ENCODE assay signal across 9 cellular contexts in genomic region chr9:115008536-115008935, GRCh38.
DNase-seq lines count a peak whose midpoint lies in the region; ATAC-seq and TF ChIP-seq lines count a peak whose summit lies in the region.
"Had no signal": no experiment of that assay in that cellular context is flagged by ENCODE, and none has a peak within 500 bp of the region (broad histone marks: within the 10 kb centered on the region; RNA-seq: fewer than 3 reads in every experiment).

No MANE protein-coding gene starts in this region.

- H3K9ac ChIP-seq in PC-3 (ENCODE audit: low read length), result no peak overlapping the region
- no peak overlapping the region for H3K9ac ChIP-seq in endodermal cell (ENCODE audit: extremely low read depth, low read length, poor library complexity, severe bottlenecking)

- intact Hi-C loops in Right ventricle myocardium superior (cut with DNase I), result no loop called here
- intact Hi-C loops in left ventricle myocardium inferior (cut with micrococcal nuclease), result no loop called here
- intact Hi-C loops in PC-3 (cut with micrococcal nuclease), result no loop called here

- peaks cover 9% of the 10 kb centered on the region for H3K27me3 Mint-ChIP-seq in endodermal cell (ENCODE audit: insufficient read depth)

- TF ChIP-seq CTCF in left ventricle myocardium inferior (IDR thresholded peaks at IDR 0.05; ENCODE audit: borderline replicate concordance) (no peak), PC-3 (conservative IDR thresholded peaks at IDR 0.05; ENCODE audit: low read depth, low read length) (no peak), endodermal cell (conservative IDR thresholded peaks at IDR 0.05) (no peak)

- H3K27ac Mint-ChIP-seq in endodermal cell, result peak overlapping the region; percentile 33

- BruUV-seq in PC-3 (replicated peaks; lab: Mats Ljungman, UMichigan), result no TSS peak

- no peaks in the 10 kb centered on the region for H3F3A ChIP-seq in PC-3 (ENCODE audit: low read length, unreplicated experiment)

- H3K36me3 ChIP-seq in left ventricle myocardium inferior (no peaks in the 10 kb centered on the region), PC-3 (ENCODE audit: low read depth, low read length) (no peaks in the 10 kb centered on the region), endodermal cell (ENCODE audit: control insufficient read depth, insufficient read depth, low read length) (no peaks in the 10 kb centered on the region)

- no peak overlapping the region for H3K4me3 ChIP-seq in left ventricle myocardium inferior
- no peak overlapping the region for H3K4me3 ChIP-seq in PC-3 (ENCODE audit: low read length)
- peak overlapping the region; percentile 0 for H3K4me3 ChIP-seq in endodermal cell (ENCODE audit: low read length)

- no peak for DNase-seq in Right ventricle myocardium superior
- no peak for DNase-seq in left ventricle myocardium inferior
- peak; percentile 78 for DNase-seq in PC-3
- peak; percentile 63 for DNase-seq in endodermal cell
- DNase-seq in stimulated activated CD8-positive, alpha-beta memory T cell treated with anti-CD3 and anti-CD28 coated beads, Interleukin-4, amount 100 ng/mL, for 48 hours, result peak; percentile 52
- no peak for DNase-seq in NCI-H345 treated with DMSO at 0.1 percent for 48 hours (lab: John Stamatoyannopoulos, UW; ENCODE audit: unreplicated experiment)
- no peak for DNase-seq in NCI-H2227 (lab: John Stamatoyannopoulos, UW; ENCODE audit: unreplicated experiment)
- DNase-seq in erythroblast (lab: John Stamatoyannopoulos, UW), result no peak
- DNase-seq: NCI-H2107 had no signal

- H3K27ac ChIP-seq in left ventricle myocardium inferior (replicated peaks) (no peak overlapping the region), PC-3 (ENCODE audit: low read length) (0 out of 2 replicates have a peak overlapping the region, but pooled peaks have one; percentile 19), endodermal cell (ENCODE audit: low read depth, low read length) (no peak overlapping the region)

- no peak overlapping the region for H3K4me2 ChIP-seq in PC-3 (ENCODE audit: low read length)

- H3K4me3 Mint-ChIP-seq in endodermal cell, result no peak overlapping the region

- CTCF ChIA-PET in PC-3 (lab: Charles Lee), result interaction anchor here (0.6 kb wide), 1 partner anchor 101 kb away, joined by 3 read pairs; no protein-coding TSS in a partner anchor

- H3K9me3 Mint-ChIP-seq in endodermal cell, result peaks cover 2% of the 10 kb centered on the region

- ATAC-seq in Right ventricle myocardium superior (ENCODE audit: poor library complexity) (peak; percentile 38), PC-3 (peak; percentile 89)

- H3K27me3 ChIP-seq in left ventricle myocardium inferior (ENCODE audit: low read depth) (peaks cover 100% of the 10 kb centered on the region), PC-3 (ENCODE audit: low read length) (no peaks in the 10 kb centered on the region), endodermal cell (ENCODE audit: control insufficient read depth, insufficient read depth, low read length, poor library complexity, severe bottlenecking) (no peaks in the 10 kb centered on the region)

- H3K9me2 ChIP-seq in PC-3 (replicated peaks; ENCODE audit: low read length), result no peaks in the 10 kb centered on the region

- H3K4me1 ChIP-seq in left ventricle myocardium inferior, result no peaks in the 10 kb centered on the region
- peaks cover 24% of the 10 kb centered on the region for H3K4me1 ChIP-seq in PC-3 (ENCODE audit: insufficient read depth, low read length)
- peaks cover 12% of the 10 kb centered on the region for H3K4me1 ChIP-seq in endodermal cell (ENCODE audit: control insufficient read depth, insufficient read depth, low read length)

- H3K36me3 Mint-ChIP-seq in endodermal cell (ENCODE audit: low read depth), result no peaks in the 10 kb centered on the region

- no peaks in the 10 kb centered on the region for H4K20me1 ChIP-seq in PC-3 (ENCODE audit: low read length)

- H3K79me2 ChIP-seq in PC-3 (ENCODE audit: low read length), result no peaks in the 10 kb centered on the region

- H2AFZ ChIP-seq in PC-3 (ENCODE audit: low read length), result no peak overlapping the region

- no peak for TF ChIP-seq POLR2A in erythroblast (IDR thresholded peaks at IDR 0.05; ENCODE audit: low read length)

- POLR2A ChIA-PET in PC-3 (lab: Charles Lee; ENCODE audit: unreplicated experiment), result no interaction called here

- WGBS in endodermal cell (ENCODE audit: insufficient coverage in 1 of 2, insufficient read length in 1 of 2), 2 experiments, result 80 to 92% methylated on average over 3 of the region's 3 CpGs

- H3K9me3 ChIP-seq in left ventricle myocardium inferior (replicated peaks) (peaks cover 7% of the 10 kb centered on the region), PC-3 (ENCODE audit: low read length) (no peaks in the 10 kb centered on the region), endodermal cell (ENCODE audit: control insufficient read depth, low read length) (no peaks in the 10 kb centered on the region)

- H3K4me1 Mint-ChIP-seq in endodermal cell, result peaks cover 37% of the 10 kb centered on the region

Comparison
In these comparisons a context has a peak if more than half of its experiments do, and no peak if none do; other contexts are left out.
1. DNase-seq: peak in PC-3 (single experiment), endodermal cell (single experiment) and stimulated activated CD8-positive, alpha-beta memory T cell treated with anti-CD3 and anti-CD28 coated beads, Interleukin-4, amount 100 ng/mL, for 48 hours (single experiment); none in Right ventricle myocardium superior (single experiment), left ventricle myocardium inferior (single experiment), NCI-H345 treated with DMSO at 0.1 percent for 48 hours (single experiment), NCI-H2227 (single experiment) and erythroblast (0 of 2).